18 cellular contexts compared by ENCODE assay signal in the genomic region with DNA sequence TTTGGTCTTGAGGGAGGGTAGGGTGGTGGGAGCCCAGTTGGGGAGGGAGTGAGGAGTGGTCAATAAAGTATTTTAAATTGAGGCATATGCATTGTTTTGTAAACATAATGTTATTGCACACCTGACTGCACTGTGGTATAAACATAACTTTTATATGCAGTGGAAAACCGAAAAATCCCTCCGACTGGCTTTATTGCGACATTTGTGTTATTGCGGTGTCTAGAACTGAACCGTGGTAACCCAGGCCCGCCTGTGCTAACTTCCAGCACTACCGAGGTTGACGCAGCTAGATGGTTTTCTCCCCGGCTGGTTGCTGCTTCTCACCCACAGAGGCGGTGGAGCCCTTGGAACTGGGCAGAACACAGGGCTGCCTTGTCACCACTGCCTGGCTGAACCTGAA. TPM values are rescaled to one million over a fixed set of nuclear protein-coding genes. Genes with fewer than 3 reads are reported as not detected.
"Had no signal": no experiment of that assay in that cellular context is flagged by ENCODE, and none has a peak within 500 bp of the region (broad histone marks: within the 10 kb centered on the region; RNA-seq: fewer than 3 reads in every experiment).

No MANE protein-coding gene starts in this region.

- H3K27ac ChIP-seq: colonic mucosa, heart left ventricle, neutrophil, transverse colon had no signal

- H3K4me3 Mint-ChIP-seq: activated CD4-positive, alpha-beta T cell treated with anti-CD3 and anti-CD28 coated beads, Interleukin-2, amount 10 ng/mL, durations not matched to agents 24 days and 14 days; activated naive CD8-positive, alpha-beta T cell; activated T-cell treated with anti-CD3 and anti-CD28 coated beads, Interleukin-2, amount 50 U/mL, for 72 hours; naive thymus-derived CD4-positive, alpha-beta T cell; T-helper 1 cell treated with Interleukin-12 subunit alpha and Interleukin-12 subunit beta and Interleukin-4 antibody, amounts not matched to agents 30 μg/mL and 1 μg/mL, for 36 hours; WTC11 had no signal

- H3K4me1 ChIP-seq: colonic mucosa had no signal

- H3K27me3 ChIP-seq: colonic mucosa, heart left ventricle, neutrophil, transverse colon had no signal

- H3K27me3 Mint-ChIP-seq: activated CD4-positive, alpha-beta T cell treated with anti-CD3 and anti-CD28 coated beads, Interleukin-2, amount 10 ng/mL, durations not matched to agents 24 days and 14 days; activated naive CD8-positive, alpha-beta T cell; naive thymus-derived CD4-positive, alpha-beta T cell had no signal

- H3K4me1 Mint-ChIP-seq: WTC11 had no signal

- H3K27ac Mint-ChIP-seq: activated CD4-positive, alpha-beta T cell treated with anti-CD3 and anti-CD28 coated beads, Interleukin-2, amount 10 ng/mL, durations not matched to agents 24 days and 14 days; activated naive CD8-positive, alpha-beta T cell; activated T-cell treated with anti-CD3 and anti-CD28 coated beads, Interleukin-2, amount 50 U/mL, for 72 hours; T-helper 1 cell treated with Interleukin-12 subunit alpha and Interleukin-12 subunit beta and Interleukin-4 antibody, amounts not matched to agents 30 μg/mL and 1 μg/mL, for 36 hours; WTC11 had no signal

- H3K36me3 Mint-ChIP-seq: activated naive CD8-positive, alpha-beta T cell had no signal

- FAIRE-seq: frontal cortex, islet of Langerhans had no signal

- H3K36me3 ChIP-seq: colonic mucosa, neutrophil, transverse colon had no signal

- H3K4me3 ChIP-seq: colonic mucosa, heart left ventricle, transverse colon had no signal

- ATAC-seq: activated T-cell treated with anti-CD3 and anti-CD28 coated beads, Interleukin-2, amount 50 U/mL, for 72 hours; heart left ventricle; naive thymus-derived CD4-positive, alpha-beta T cell; WTC11 had no signal

- H3K9me3 ChIP-seq: colonic mucosa, neutrophil had no signal

- DNase-seq: activated CD4-positive, alpha-beta T cell treated with anti-CD3 and anti-CD28 coated beads, Interleukin-2, amount 10 ng/mL, durations not matched to agents 24 days and 14 days; activated CD8-positive, alpha-beta memory T cell treated with anti-CD3 and anti-CD28 coated beads, Interleukin-2, amount 50 U/mL, for 48 hours; activated gamma-delta T cell; activated T-cell treated with anti-CD3 and anti-CD28 coated beads, Interleukin-2, amount 50 U/mL, for 72 hours; amniotic stem cell; caudate nucleus; colonic mucosa; naive thymus-derived CD4-positive, alpha-beta T cell; stimulated activated CD4-positive, alpha-beta T cell treated with anti-CD3 and anti-CD28 coated beads, Interleukin-4, amount 100 ng/mL, for 1 hour; stimulated activated naive CD4-positive, alpha-beta T cell; transverse colon had no signal

- H3K9me3 Mint-ChIP-seq: activated CD4-positive, alpha-beta T cell treated with anti-CD3 and anti-CD28 coated beads, Interleukin-2, amount 10 ng/mL, durations not matched to agents 24 days and 14 days; T-helper 1 cell treated with Interleukin-12 subunit alpha and Interleukin-12 subunit beta and Interleukin-4 antibody, amounts not matched to agents 30 μg/mL and 1 μg/mL, for 36 hours had no signal

RNA-seq across cellular contexts. Expression of gene LMNTD2, which starts 45.9 kb away (rescaled TPM):
- total RNA-seq: frontal cortex had no signal
